ENCODE assay signal across 14 cellular contexts in the genomic region with DNA sequence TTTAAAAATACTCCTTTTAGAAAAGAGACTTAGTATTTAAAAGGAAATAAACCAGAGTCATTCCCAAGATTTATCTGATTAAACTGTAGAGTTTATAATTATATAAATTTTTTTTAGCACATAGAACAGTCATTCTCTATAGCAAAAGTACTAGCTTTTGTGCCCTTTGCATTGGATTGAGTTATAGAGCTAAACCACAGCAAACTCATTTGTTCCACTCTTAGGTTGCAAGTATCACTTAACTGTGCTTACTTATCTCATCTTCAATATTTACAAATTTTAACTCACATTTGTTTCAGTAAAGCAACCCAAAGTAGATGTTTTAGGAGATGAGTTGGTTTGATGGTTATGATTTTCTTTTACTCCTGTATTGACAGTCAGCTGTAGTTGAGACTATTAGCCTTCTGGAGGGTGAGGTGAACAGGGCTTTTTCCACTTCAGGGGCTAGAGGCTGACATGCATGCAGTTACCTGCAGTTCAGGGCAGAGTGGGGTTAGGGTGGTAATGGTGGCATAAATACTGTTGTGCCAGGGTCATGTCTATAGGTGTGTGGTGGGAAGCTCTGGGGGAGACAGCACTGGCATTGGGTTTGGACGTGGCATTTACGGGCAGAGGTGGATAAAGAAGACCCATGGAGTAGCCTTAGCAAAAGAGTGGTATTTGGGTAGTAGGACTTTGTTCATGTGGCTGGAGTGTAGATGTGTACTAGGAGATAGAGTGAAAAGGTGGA. TPM values are rescaled to one million over a fixed set of nuclear protein-coding genes. Genes with fewer than 3 reads are reported as not detected.
DNase-seq lines count a peak whose midpoint lies in the region; ATAC-seq, FAIRE-seq and TF ChIP-seq lines count a peak whose summit lies in the region.
"Had no signal": no experiment of that assay in that cellular context is flagged by ENCODE, and none has a peak within 500 bp of the region (broad histone marks: within the 10 kb centered on the region; RNA-seq: fewer than 3 reads in every experiment).

No MANE protein-coding gene starts in this region.

- peaks cover 100% of the 10 kb centered on the region for H3K79me2 ChIP-seq in GM23338 (replicated peaks; ENCODE audit: insufficient read depth)
- peaks cover 98% of the 10 kb centered on the region for H3K79me2 ChIP-seq in GM12878 (ENCODE audit: control insufficient read depth, insufficient read depth, low read length)

- SMC1A ChIA-PET in GM12878 (lab: Charles Lee; ENCODE audit: uncharacterized antibody, unreplicated experiment), result interaction anchor here (1.0 to 3.6 kb wide), 16 partner anchors 9 to 242 kb away, joined by 3 to 62 read pairs (median 4); a partner anchor contains a TSS

- no peak overlapping the region for H3K4me3 ChIP-seq in CD8-positive, alpha-beta memory T cell (ENCODE audit: low read length)
- H3K4me3 ChIP-seq in GM23338, result no peak overlapping the region
- no peak overlapping the region for H3K4me3 ChIP-seq in GM12878
- H3K4me3 ChIP-seq: ovary had no signal

- peak overlapping the region in 5 of 7 donors; percentile 36 to 80 (median 53) for H3K4me3 Mint-ChIP-seq in CD8-positive, alpha-beta memory T cell
- H3K4me3 Mint-ChIP-seq in GM23338 (no peak overlapping the region), neural crest cell (peak overlapping the region; percentile 12)

- CTCF ChIA-PET in CD8-positive, alpha-beta memory T cell (lab: Charles Lee), result interaction anchor here (1.0 to 1.8 kb wide), 2 partner anchors 23 to 43 kb away, joined by 3 to 5 read pairs; no protein-coding TSS in a partner anchor
- CTCF ChIA-PET in GM12878 (lab: Yijun Ruan, JAX), result interaction anchor here (0.5 to 1.8 kb wide), 10 partner anchors 10 to 247 kb away, joined by 3 to 5 read pairs (median 3); no protein-coding TSS in a partner anchor

- H3K9ac ChIP-seq in GM12878 (ENCODE audit: control insufficient read depth, insufficient read depth, low read length), result no peak overlapping the region

- 95% methylated on average over 2 of the region's 2 CpGs for WGBS in GM12878 (ENCODE audit: insufficient coverage, insufficient replicate concordance, low lambda C conversion rate, missing lambda C conversion rate)

- H3K9me2 ChIP-seq in GM23338 (ENCODE audit: insufficient read depth), result no peaks in the 10 kb centered on the region

- H3K4me1 ChIP-seq in CD8-positive, alpha-beta memory T cell (ENCODE audit: insufficient read depth, low read length), result peaks cover 88% of the 10 kb centered on the region
- H3K4me1 ChIP-seq in GM23338 (ENCODE audit: insufficient read depth), result peaks cover 50% of the 10 kb centered on the region
- peaks cover 51% of the 10 kb centered on the region for H3K4me1 ChIP-seq in GM12878 (ENCODE audit: control insufficient read depth, insufficient read depth, low read length)

- peaks cover 78% of the 10 kb centered on the region for H4K20me1 ChIP-seq in GM23338 (replicated peaks; ENCODE audit: insufficient read depth)
- peaks cover 8% of the 10 kb centered on the region for H4K20me1 ChIP-seq in GM12878 (ENCODE audit: control insufficient read depth, insufficient read depth)

- POLR2A ChIA-PET in CD8-positive, alpha-beta memory T cell (lab: Charles Lee), result interaction anchor here (0.9 kb wide), 1 partner anchor 33 kb away, joined by 3 read pairs; no protein-coding TSS in a partner anchor
- POLR2A ChIA-PET in GM12878 (lab: Charles Lee), result interaction anchor here (1.1 to 2.2 kb wide), 6 partner anchors 8 to 39 kb away, joined by 3 to 7 read pairs (median 5); no protein-coding TSS in a partner anchor

- H3K9me3 Mint-ChIP-seq in CD8-positive, alpha-beta memory T cell, result no peaks in the 10 kb centered on the region
- H3K9me3 Mint-ChIP-seq in GM23338 (no peaks in the 10 kb centered on the region), neural crest cell (no peaks in the 10 kb centered on the region)

- TF ChIP-seq RAD21 in GM12878 (IDR thresholded peaks at IDR 0.05; ENCODE audit: insufficient read depth, low read depth, low read length), result no peak

- no peaks in the 10 kb centered on the region for H3K27me3 Mint-ChIP-seq in CD8-positive, alpha-beta memory T cell
- H3K27me3 Mint-ChIP-seq in GM23338 (ENCODE audit: insufficient read depth, low read depth, poor library complexity) (peaks cover 3% of the 10 kb centered on the region), neural crest cell (ENCODE audit: low read depth) (no peaks in the 10 kb centered on the region)

- RAD21 ChIA-PET in GM12878 (lab: Charles Lee; ENCODE audit: unreplicated experiment), result interaction anchor here (0.6 to 3.2 kb wide), 12 partner anchors 9 to 155 kb away, joined by 3 to 14 read pairs (median 5); a partner anchor contains a TSS

- H3K27me3 ChIP-seq in CD8-positive, alpha-beta memory T cell (ENCODE audit: insufficient read depth, low read length, poor library complexity, severe bottlenecking), result no peaks in the 10 kb centered on the region
- no peaks in the 10 kb centered on the region for H3K27me3 ChIP-seq in GM23338 (ENCODE audit: insufficient read depth)
- H3K27me3 ChIP-seq in GM12878 (replicated peaks in 1 of 2; ENCODE audit: control insufficient read depth in 2 of 2, insufficient read depth in 2 of 2, low read length in 1 of 2), result no peaks in the 10 kb centered on the region
- H3K27me3 ChIP-seq: ovary had no signal

- H3K4me2 ChIP-seq in GM23338, result no peak overlapping the region
- H3K4me2 ChIP-seq in GM12878 (ENCODE audit: control insufficient read depth, insufficient read depth), result peak overlapping the region; percentile 30; the same call in 1 of the 2 replicates

- no peak for TF ChIP-seq POLR2A in GM12878 (IDR thresholded peaks at IDR 0.05; ENCODE audit: low read depth, low read length)

- no peak overlapping the region for H2AFZ ChIP-seq in GM23338
- H2AFZ ChIP-seq in GM12878 (ENCODE audit: control insufficient read depth, low read depth, low read length), result no peak overlapping the region

- H3K9me3 ChIP-seq in CD8-positive, alpha-beta memory T cell (ENCODE audit: low read length), result no peaks in the 10 kb centered on the region
- H3K9me3 ChIP-seq in GM12878 (replicated peaks; ENCODE audit: control insufficient read depth, insufficient read depth, low read length), result peaks cover 2% of the 10 kb centered on the region; the same call in 1 of the 3 replicates
- H3K9me3 ChIP-seq: ovary had no signal

- intact Hi-C loops in GM12878 (cut with micrococcal nuclease; ENCODE audit: unreplicated experiment), result loop anchor here (5.0 kb wide), 1 partner anchor 36 kb away; no protein-coding TSS in a partner anchor

- ATAC-seq in GM23338 (no peak), GM12878 (peak; percentile 31), HG03469 (IDR thresholded peaks at IDR 0.05; ENCODE audit: unreplicated experiment) (no peak)

- FAIRE-seq in GM12878 (lab: Jason Lieb, UNC) (no peak), GM19239 (lab: Jason Lieb, UNC) (no peak)
- FAIRE-seq: colon, D721Med had no signal

- no peak for DNase-seq in CD8-positive, alpha-beta memory T cell
- DNase-seq in GM23338 (ENCODE audit: low spot score) (no peak), GM12878 (ENCODE audit: low read depth, low spot score) (no peak), neural crest cell (ENCODE audit: low read depth, low spot score) (no peak), DMS79 (lab: John Stamatoyannopoulos, UW) (no peak), GM19239 (ENCODE audit: insufficient read length, low spot score) (no peak), nucleus accumbens (lab: John Stamatoyannopoulos, UW) (no peak)
- DNase-seq: activated CD8-positive, alpha-beta memory T cell treated with anti-CD3 and anti-CD28 coated beads, Interleukin-2, amount 50 U/mL, for 48 hours; NCI-H1436; ovary; stimulated activated CD4-positive, alpha-beta T cell treated with anti-CD3 and anti-CD28 coated beads, Interleukin-4, amount 100 ng/mL, for 24 hours had no signal

- H3K27ac ChIP-seq in CD8-positive, alpha-beta memory T cell (ENCODE audit: low read depth, low read length), result no peak overlapping the region
- H3K27ac ChIP-seq in GM23338 (ENCODE audit: low read depth) (peak overlapping the region; percentile 26), GM12878 (ENCODE audit: control insufficient read depth, insufficient read depth) (peak overlapping the region; percentile 61)
- H3K27ac ChIP-seq: ovary had no signal

- no TSS peak for BruUV-seq in GM12878 (replicated peaks; lab: Mats Ljungman, UMichigan)

- H3K4me1 Mint-ChIP-seq in CD8-positive, alpha-beta memory T cell, result peaks cover 83 to 97% (median 95%) of the 10 kb centered on the region in 3 donors
- H3K4me1 Mint-ChIP-seq in GM23338 (peaks cover 53% of the 10 kb centered on the region), neural crest cell (peaks cover 56% of the 10 kb centered on the region)

- H3K27ac Mint-ChIP-seq in CD8-positive, alpha-beta memory T cell, result peak overlapping the region in 7 of 8 donors; percentile 9 to 76 (median 47)
- H3K27ac Mint-ChIP-seq in GM23338 (peak overlapping the region; percentile 53), neural crest cell (ENCODE audit: unreplicated experiment) (no peak overlapping the region)

- no peaks in the 10 kb centered on the region for H3F3A ChIP-seq in GM23338 (replicated peaks; ENCODE audit: low read depth)

- in situ Hi-C loops in GM12878 (cut with MboI), result no loop called here

- peaks cover 0 to 12% (median 2%) of the 10 kb centered on the region in 3 donors for H3K36me3 Mint-ChIP-seq in CD8-positive, alpha-beta memory T cell
- peaks cover 3% of the 10 kb centered on the region; the same call in 1 of the 3 replicates for H3K36me3 Mint-ChIP-seq in GM23338 (ENCODE audit: low read depth)
- H3K36me3 Mint-ChIP-seq in neural crest cell (ENCODE audit: low read depth), result peaks cover 2% of the 10 kb centered on the region

- TF ChIP-seq CTCF in GM23338 (conservative IDR thresholded peaks at IDR 0.05; ENCODE audit: low read depth in 2 of 2) (no peak), GM12878 (IDR thresholded peaks at IDR 0.05 in 2 of 3, conservative IDR thresholded peaks at IDR 0.05 in 1 of 3; ENCODE audit: control insufficient read depth in 2 of 3, extremely low read depth in 1 of 3, insufficient read depth in 1 of 3, low read depth in 3 of 3, low read length in 3 of 3) (no peak), neural crest cell (conservative IDR thresholded peaks at IDR 0.05) (no peak)

- TF ChIP-seq EP300 in GM12878 (IDR thresholded peaks at IDR 0.05; ENCODE audit: borderline replicate concordance in 1 of 2, control insufficient read depth in 1 of 2, low read depth in 2 of 2, low read length in 2 of 2), result no peak

- no peaks in the 10 kb centered on the region for H3K36me3 ChIP-seq in CD8-positive, alpha-beta memory T cell (ENCODE audit: insufficient read depth, low read length)
- no peaks in the 10 kb centered on the region for H3K36me3 ChIP-seq in GM23338 (ENCODE audit: insufficient read depth)
- H3K36me3 ChIP-seq in GM12878 (ENCODE audit: control insufficient read depth in 2 of 2, insufficient read depth in 2 of 2, low read length in 1 of 2), result no peaks in the 10 kb centered on the region; a peak in 2 of 4 replicates
- H3K36me3 ChIP-seq: ovary had no signal

RNA-seq across cellular contexts. Expression of a gene that starts 42.1 kb away (rescaled TPM):
- total RNA-seq in CD8-positive, alpha-beta memory T cell, result 10 to 100 TPM; 66.1 to 69.6 TPM
- 3.7 TPM for polyA plus RNA-seq in CD8-positive, alpha-beta memory T cell
- total RNA-seq in GM23338 (2014; rRNA removed; shearing (Covaris generic)), result 82.9 and 84.7 TPM in 2 replicates
- polyA plus RNA-seq in GM23338 (2016; fragmentation: Nextera tagmentation; extraction: Ambion mirVana) (10.3 and 11.0 TPM in 2 replicates), GM12878 (2011; rRNA removed) (49.9 and 68.6 TPM in 2 replicates), GM12878 (2014; fragmentation: Illumina TruSeq; extraction: Trizol) (30.5 and 31.9 TPM in 2 replicates), GM12878 (2014; fragmentation: Nextera tagmentation; extraction: Ambion mirVana) (1 to 10 TPM; 4.8 to 9.1 TPM), GM12878 (2014; rRNA removed) (27.1 and 29.4 TPM in 2 replicates), GM12878 (2016; fragmentation: Nextera tagmentation; extraction: Ambion mirVana) (1 to 10 TPM; 2.4 to 3.0 TPM)
- 248 and 256 TPM in 2 replicates for total RNA-seq in GM12878 (2013; cell fraction: nucleolus; rRNA removed)
- total RNA-seq in GM12878 (2014; rRNA removed) (43.0 and 46.4 TPM in 2 replicates), GM12878 (2014; rRNA removed; fragmentation: Illumina TruSeq; extraction: Trizol) (45.1 and 47.3 TPM in 2 replicates), GM12878 (2021) (53.4 TPM in 2 replicates), neural crest cell (73.5 and 77.0 TPM in 2 replicates)
- polyA plus RNA-seq in GM12878 (2011; ENCODE audit: low read depth), result 23.1 TPM
- 49.4 and 59.7 TPM in 2 replicates for polyA plus RNA-seq in GM12878 (2011; cell fraction: cytosol; rRNA removed)
- 105 and 126 TPM in 2 replicates for polyA plus RNA-seq in GM12878 (2011; cell fraction: nucleus; rRNA removed)
- polyA plus RNA-seq in GM12878 (2012), result 23.5 and 24.4 TPM in 2 replicates
- 188 and 274 TPM in 2 replicates for polyA minus RNA-seq in GM12878 (2011; rRNA and poly(A)+ RNA removed)
- polyA minus RNA-seq in GM12878 (2011; cell fraction: cytosol; rRNA and poly(A)+ RNA removed), result 49.1 and 50.9 TPM in 2 replicates
- polyA minus RNA-seq in GM12878 (2011; cell fraction: nucleus; rRNA and poly(A)+ RNA removed), result 120 and 170 TPM in 2 replicates
